Comparison of ENCODE assay signal across 8 cellular contexts in the genomic region with DNA sequence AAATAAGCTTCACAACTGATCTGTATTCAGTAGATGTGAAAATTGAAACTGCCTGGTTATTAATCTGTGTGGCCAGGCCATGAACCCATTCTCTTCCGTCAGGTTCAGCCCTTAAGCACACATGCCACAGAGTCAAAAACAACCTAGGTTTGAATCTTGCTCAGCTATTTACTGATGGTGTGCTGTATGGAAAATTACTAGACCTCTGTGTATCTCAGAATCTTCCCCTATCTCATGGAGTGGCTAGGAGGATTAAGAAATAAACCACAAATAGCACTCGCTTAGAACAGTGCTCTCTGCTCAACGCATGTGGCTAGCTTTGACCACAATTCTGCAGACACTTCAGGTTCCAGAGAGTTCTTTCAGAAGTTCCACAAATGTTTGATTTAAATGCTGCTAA.
DNase-seq lines count a peak whose midpoint lies in the region; ATAC-seq and TF ChIP-seq lines count a peak whose summit lies in the region.
"Had no signal": no experiment of that assay in that cellular context is flagged by ENCODE, and none has a peak within 500 bp of the region (broad histone marks: within the 10 kb centered on the region; RNA-seq: fewer than 3 reads in every experiment).

No MANE protein-coding gene starts in this region.

- no peak overlapping the region for H3K27ac ChIP-seq in PC-9

- POLR2A ChIA-PET in PC-9 (lab: Charles Lee; ENCODE audit: unreplicated experiment), result no interaction called here

- intact Hi-C loops in PC-9 (cut with micrococcal nuclease; ENCODE audit: unreplicated experiment) (no loop called here), natural killer cell (cut with micrococcal nuclease) (no loop called here), posterior vena cava (cut with DNase I) (loop anchor here in 1 of 2 donors (10.0 kb wide), 1 partner anchor 297 kb away; no protein-coding TSS in a partner anchor)

- H3K9me3 ChIP-seq in PC-9 (ENCODE audit: insufficient read depth, low read depth), result no peaks in the 10 kb centered on the region
- H3K9me3 ChIP-seq: heart left ventricle had no signal

- H3K4me2 ChIP-seq in PC-9, result no peak overlapping the region

- DNase-seq in PC-9, result peak in 1 of 2 experiments; percentile 51
- DNase-seq in natural killer cell, result no peak
- no peak for DNase-seq in hypothalamus (lab: John Stamatoyannopoulos, UW)
- DNase-seq in stimulated activated CD8-positive, alpha-beta memory T cell treated with anti-CD3 and anti-CD28 coated beads, Interleukin-4, amount 100 ng/mL, for 48 hours, result no peak
- no peak for DNase-seq in posterior vena cava (ENCODE audit: low spot score)
- DNase-seq: heart left ventricle had no signal

- no peak overlapping the region for H3K4me3 ChIP-seq in PC-9
- H3K4me3 ChIP-seq: heart left ventricle had no signal

- peak overlapping the region; percentile 42 for H3K4me3 Mint-ChIP-seq in natural killer cell

- BruUV-seq in PC-9 (replicated peaks; lab: Mats Ljungman, UMichigan), result no TSS peak

- H3K27me3 ChIP-seq in PC-9 (ENCODE audit: insufficient read depth, low read depth), result no peaks in the 10 kb centered on the region
- H3K27me3 ChIP-seq: heart left ventricle had no signal

- peaks cover 46 to 60% of the 10 kb centered on the region in 2 donors for H3K4me1 Mint-ChIP-seq in natural killer cell

- TF ChIP-seq CTCF in PC-9 (conservative IDR thresholded peaks at IDR 0.05) (no peak), natural killer cell (IDR thresholded peaks at IDR 0.05) (no peak)

- H3K36me3 ChIP-seq in PC-9 (ENCODE audit: low read depth), result no peaks in the 10 kb centered on the region
- H3K36me3 ChIP-seq: heart left ventricle had no signal

- no peaks in the 10 kb centered on the region for H4K20me1 ChIP-seq in PC-9 (ENCODE audit: insufficient read depth)

- H3K4me1 ChIP-seq in PC-9 (replicated peaks; ENCODE audit: insufficient read depth), result peaks cover 40% of the 10 kb centered on the region

- TF ChIP-seq POLR2A in GM19099 (IDR thresholded peaks at IDR 0.05; ENCODE audit: extremely low read depth, insufficient read length, low read depth), result peak; percentile 27

- 0 out of 2 replicates have a peak overlapping the region, but pooled peaks have one; percentile 15 for H2AFZ ChIP-seq in PC-9

- H3K27me3 Mint-ChIP-seq in natural killer cell (ENCODE audit: low read depth in 2 of 2), result no peaks in the 10 kb centered on the region

- H3K36me3 Mint-ChIP-seq in natural killer cell, result peaks cover 7% of the 10 kb centered on the region

- H3K9me3 Mint-ChIP-seq in natural killer cell, result peaks cover 0 to 3% of the 10 kb centered on the region in 2 donors

- no peaks in the 10 kb centered on the region for H3K79me2 ChIP-seq in PC-9 (ENCODE audit: low read depth)

- ATAC-seq in HG02973 (IDR thresholded peaks at IDR 0.05; ENCODE audit: unreplicated experiment), result peak; percentile 50
- ATAC-seq in natural killer cell, result peak; percentile 81 to 86 (median 82)

- no peaks in the 10 kb centered on the region for H3K9me2 ChIP-seq in PC-9 (ENCODE audit: insufficient read depth)

- CTCF ChIA-PET in PC-9 (lab: Charles Lee), result no interaction called here

- H3K27ac Mint-ChIP-seq in natural killer cell, result peak overlapping the region; percentile 85 to 88

- H3F3A ChIP-seq in PC-9 (ENCODE audit: insufficient read depth, low read depth), result peaks cover 8% of the 10 kb centered on the region; the same call in 1 of the 2 replicates
